ENCODE assay signal across 8 cellular contexts in genomic region chr2:170361359-170361936, GRCh38.
A peak's percentile ranks its signal among the peaks of the same experiment; 100 is the strongest.
DNase-seq lines count a peak whose midpoint lies in the region; ATAC-seq, FAIRE-seq and TF ChIP-seq lines count a peak whose summit lies in the region.

No MANE protein-coding gene starts in this region.

- H3K9me3 ChIP-seq in K562 (replicated peaks; ENCODE audit: control insufficient read depth, insufficient read depth, low read depth, low read length): no peaks in the 10 kb centered on the region

- H3K4me3 ChIP-seq in K562: 0 out of 2 replicates have a peak overlapping the region, but pooled peaks have one; percentile 0

- no peaks in the 10 kb centered on the region for H3K36me3 ChIP-seq in K562 (ENCODE audit: control insufficient read depth, insufficient read depth, low read length)

- no peak for TF ChIP-seq POLR2A in K562 (conservative IDR thresholded peaks at IDR 0.05)

- no peaks in the 10 kb centered on the region for H4K20me1 ChIP-seq in K562 (replicated peaks; ENCODE audit: control insufficient read depth, insufficient read depth, low read length)

- peak overlapping the region; percentile 94 for H2AFZ ChIP-seq in K562 (ENCODE audit: low read depth, low read length)

- no peaks in the 10 kb centered on the region for H3K27me3 ChIP-seq in K562 (ENCODE audit: control insufficient read depth in 2 of 2, insufficient read depth in 2 of 2, low read length in 2 of 2)

- H3K9me1 ChIP-seq in K562 (ENCODE audit: control insufficient read depth, insufficient read depth, low read length): no peaks in the 10 kb centered on the region

- no peak for TF ChIP-seq EP300 in Ishikawa (IDR thresholded peaks at IDR 0.05; ENCODE audit: borderline replicate concordance)
- no peak for TF ChIP-seq EP300 in K562 (IDR thresholded peaks at IDR 0.05; ENCODE audit: low read length)

- in situ Hi-C loops in K562 (cut with MboI): loop anchor here (5.0 to 10.0 kb wide), 2 partner anchors 124 to 453 kb away; partner anchors contain the start of gene GAD1

- peaks cover 7% of the 10 kb centered on the region; the same call in 1 of the 3 replicates for H3K79me2 ChIP-seq in K562 (ENCODE audit: control insufficient read depth, insufficient read depth, low read length)

- FAIRE-seq in K562 (lab: Jason Lieb, UNC): peak; percentile 93

- H3K27ac ChIP-seq in K562 (ENCODE audit: extremely low read depth, low read depth, low read length): peak overlapping the region; percentile 75

- TF ChIP-seq RAD21 in Ishikawa (IDR thresholded peaks at IDR 0.05; ENCODE audit: low read depth): peak; percentile 70
- peak; percentile 75 to 83 for TF ChIP-seq RAD21 in K562 (CRISPR knock-in tag; conservative IDR thresholded peaks at IDR 0.05 in 1 of 2, IDR thresholded peaks at IDR 0.05 in 1 of 2)

- peak overlapping the region; percentile 3 to 58; a peak in 3 of 4 replicates for H3K9ac ChIP-seq in K562 (ENCODE audit: insufficient read depth in 1 of 2, low read depth in 2 of 2, low read length in 2 of 2)

- POLR2A ChIA-PET in K562 (lab: Yijun Ruan, JAX): interaction anchor here (0.6 to 2.2 kb wide), 11 partner anchors 9 to 1942 kb away, joined by 3 to 9 read pairs (median 4); no protein-coding TSS in a partner anchor

- H3K4me2 ChIP-seq in K562 (ENCODE audit: insufficient read depth, low read length): peak overlapping the region; percentile 78

- intact Hi-C loops in K562 (cut with micrococcal nuclease): loop anchor here (1.0 to 10.0 kb wide), 6 partner anchors 37 to 909 kb away; partner anchors contain the start of genes METTL5 and UBR3

- CTCF ChIA-PET in K562 (lab: Yijun Ruan, JAX; ENCODE audit: low intra/inter-chr PET ratio): interaction anchor here (1.0 to 2.4 kb wide), 2 partner anchors 453 to 454 kb away, joined by 4 to 17 read pairs; no protein-coding TSS in a partner anchor

- ATAC-seq in K562: peak; percentile 85
- no peak for ATAC-seq in GM21786 (IDR thresholded peaks at IDR 0.05; ENCODE audit: unreplicated experiment)

- BruUV-seq in K562 (replicated peaks; lab: Mats Ljungman, UMichigan): no TSS peak

- H3K4me1 ChIP-seq in K562 (replicated peaks in 1 of 2; ENCODE audit: control insufficient read depth in 2 of 2, insufficient read depth in 2 of 2, low read length in 2 of 2): peaks cover 0 to 56% of the 10 kb centered on the region in 2 experiments; a peak in 4 of 5 replicates

- peak; percentile 69 for DNase-seq in activated CD8-positive, alpha-beta memory T cell treated with anti-CD3 and anti-CD28 coated beads for 24 hours
- DNase-seq in activated CD8-positive, alpha-beta memory T cell treated with anti-CD3 and anti-CD28 coated beads, Interleukin-2, amount 50 U/mL, for 48 hours: no peak
- DNase-seq in T follicular helper cell (ENCODE audit: low read depth) (peak; percentile 28), K562 (ENCODE audit: extremely low read depth in 1 of 4, low spot score in 3 of 4) (peak; percentile 57 to 90 (median 64)), islet precursor cell (peak; percentile 73)
- peak; percentile 27 to 52 (median 28) for DNase-seq in stimulated activated CD4-positive, alpha-beta T cell treated with anti-CD3 and anti-CD28 coated beads, TNF-alpha, amount 100 ng/mL, for 48 hours (ENCODE audit: low read depth in 3 of 3)

- WGBS in K562 (ENCODE audit: insufficient coverage, low coverage, missing lambda C conversion rate): 8% methylated on average over 4 of the region's 4 CpGs

- TF ChIP-seq CTCF in K562 (IDR thresholded peaks at IDR 0.05 in 2 of 3, conservative IDR thresholded peaks at IDR 0.05 in 1 of 3; ENCODE audit: insufficient read depth in 2 of 3, low read depth in 1 of 3, low read length in 3 of 3): peak; percentile 81 to 95 (median 89)

TF ChIP-seq in Ishikawa, 13 proteins besides CTCF, POLR2A, EP300 and RAD21 (continues in another document):
- TF ChIP-seq CEBPB (IDR thresholded peaks at IDR 0.05) (no peak), YY1 (IDR thresholded peaks at IDR 0.05; ENCODE audit: low read depth) (no peak), NFIC (IDR thresholded peaks at IDR 0.05) (no peak), EGR1 (IDR thresholded peaks at IDR 0.05) (no peak), FOXM1 (IDR thresholded peaks at IDR 0.05; ENCODE audit: borderline replicate concordance, low read depth) (no peak), CREB1 (IDR thresholded peaks at IDR 0.05; ENCODE audit: low read depth) (no peak), ZBTB7A (IDR thresholded peaks at IDR 0.05; ENCODE audit: low read depth) (no peak), USF1 (IDR thresholded peaks at IDR 0.05) (no peak), TCF12 (IDR thresholded peaks at IDR 0.05; ENCODE audit: low read depth) (no peak), TAF1 (IDR thresholded peaks at IDR 0.05; ENCODE audit: low read depth) (no peak)
- TF ChIP-seq, protein P1, sequence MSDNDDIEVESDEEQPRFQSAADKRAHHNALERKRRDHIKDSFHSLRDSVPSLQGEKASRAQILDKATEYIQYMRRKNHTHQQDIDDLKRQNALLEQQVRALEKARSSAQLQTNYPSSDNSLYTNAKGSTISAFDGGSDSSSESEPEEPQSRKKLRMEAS (IDR thresholded peaks at IDR 0.05): no peak

TF ChIP-seq in K562, 482 proteins besides CTCF, POLR2A, EP300 and RAD21 (continues in another document):
- TF ChIP-seq ZNF668 (CRISPR knock-in tag; IDR thresholded peaks at IDR 0.05) (no peak), CREM (IDR thresholded peaks at IDR 0.05; ENCODE audit: low read depth) (peak; percentile 62; the same call in 1 of the 2 replicates), CXXC5 (CRISPR knock-in tag; IDR thresholded peaks at IDR 0.05) (peak; percentile 52; the same call in 1 of the 2 replicates), RBM39 (optimal IDR thresholded peaks at IDR 0.05; ENCODE audit: low read depth, low read length) (peak; percentile 83), DNMT1 (IDR thresholded peaks at IDR 0.05) (no peak), CBX3 (IDR thresholded peaks at IDR 0.05; ENCODE audit: borderline replicate concordance in 1 of 2, low read length in 2 of 2) (0 out of 3 replicates have a peak, but pooled peaks of 1 of the 2 experiments have one; percentile 8), PRDM10 (IDR thresholded peaks at IDR 0.05; ENCODE audit: partially characterized antibody) (peak; percentile 26), YY1 (IDR thresholded peaks at IDR 0.05; ENCODE audit: borderline replicate concordance in 1 of 3, control insufficient read depth in 1 of 3, extremely low read depth in 1 of 3, insufficient read depth in 3 of 3, insufficient read length in 1 of 3, insufficient replicate concordance in 2 of 3, low read depth in 1 of 3, low read length in 2 of 3) (peak in 1 of 3 experiments; percentile 15), DPF2 (IDR thresholded peaks at IDR 0.05) (peak; percentile 46; the same call in 1 of the 2 replicates), PBX2 (CRISPR knock-in tag; IDR thresholded peaks at IDR 0.05; ENCODE audit: low read depth) (no peak), PBX2 (tag; conservative IDR thresholded peaks at IDR 0.05; ENCODE audit: low read depth) (peak; percentile 33; the same call in 1 of the 2 replicates)
